In genomic region chr16:11251525-11252481, GRCh38 we compare ENCODE assay signal across 8 cellular contexts. TPM values are rescaled to one million over a fixed set of nuclear protein-coding genes. Genes with fewer than 3 reads are reported as not detected.
DNase-seq lines count a peak whose midpoint lies in the region; ATAC-seq and TF ChIP-seq lines count a peak whose summit lies in the region.

No MANE protein-coding gene starts in this region.

- WGBS in psoas muscle, 3 donors, result 85 to 88% (median 86%) methylated on average over 18 of the region's 18 CpGs

- H3K36me3 ChIP-seq in psoas muscle (ENCODE audit: insufficient read depth in 1 of 2, low read depth in 1 of 2) (no peaks in the 10 kb centered on the region), BE2C (no peaks in the 10 kb centered on the region)

- peaks cover 19% of the 10 kb centered on the region for H3K36me3 Mint-ChIP-seq in activated naive CD4-positive, alpha-beta T cell treated with anti-CD3 and anti-CD28 coated beads, Interleukin-2, amount 50 U/mL, for 24 hours

- H3K4me1 Mint-ChIP-seq in activated naive CD4-positive, alpha-beta T cell treated with anti-CD3 and anti-CD28 coated beads, Interleukin-2, amount 50 U/mL, for 24 hours, result peaks cover 31% of the 10 kb centered on the region

- H3K9me3 ChIP-seq in psoas muscle (no peaks in the 10 kb centered on the region), BE2C (no peaks in the 10 kb centered on the region)

- DNase-seq in AG10803 (ENCODE audit: low read depth) (peak; percentile 61), T follicular helper cell (ENCODE audit: low read depth) (peak; percentile 65), skeletal muscle cell (ENCODE audit: low read depth) (peak; percentile 53), psoas muscle (no peak), NCI-H1694 (lab: John Stamatoyannopoulos, UW) (no peak), BE2C (no peak), ACHN (no peak)

- H3K27me3 Mint-ChIP-seq in activated naive CD4-positive, alpha-beta T cell treated with anti-CD3 and anti-CD28 coated beads, Interleukin-2, amount 50 U/mL, for 24 hours, result no peaks in the 10 kb centered on the region

- H3K4me1 ChIP-seq in psoas muscle, result peaks cover 2% of the 10 kb centered on the region
- no peaks in the 10 kb centered on the region for H3K4me1 ChIP-seq in BE2C

- no peak overlapping the region for H3K4me3 ChIP-seq in AG10803 (ENCODE audit: low read length)
- no peak overlapping the region for H3K4me3 ChIP-seq in skeletal muscle cell (ENCODE audit: low read depth, low read length)
- H3K4me3 ChIP-seq in psoas muscle, result no peak overlapping the region
- H3K4me3 ChIP-seq in BE2C (ENCODE audit: low read depth, low read length), result no peak overlapping the region

- H3K4me3 Mint-ChIP-seq in activated naive CD4-positive, alpha-beta T cell treated with anti-CD3 and anti-CD28 coated beads, Interleukin-2, amount 50 U/mL, for 24 hours, result peak overlapping the region; percentile 93

- H3K27ac ChIP-seq in psoas muscle, result no peak overlapping the region

- in situ Hi-C loops in ACHN (cut with HindIII; ENCODE audit: low pct_ligation_motif_present, low pct_unique_long_range_greater_than_20kb, low sequenced_read_pairs), result no loop called here

- H3K27ac Mint-ChIP-seq in activated naive CD4-positive, alpha-beta T cell treated with anti-CD3 and anti-CD28 coated beads, Interleukin-2, amount 50 U/mL, for 24 hours, result peak overlapping the region; percentile 100

- no peak for TF ChIP-seq CTCF in AG10803 (conservative IDR thresholded peaks at IDR 0.05; ENCODE audit: low read length)
- TF ChIP-seq CTCF in psoas muscle (IDR thresholded peaks at IDR 0.05), result no peak
- no peak for TF ChIP-seq CTCF in BE2C (IDR thresholded peaks at IDR 0.05; ENCODE audit: low read depth, low read length)

- intact Hi-C loops in psoas muscle (cut with DNase I), result no loop called here

- H3K27me3 ChIP-seq in psoas muscle (ENCODE audit: insufficient read depth in 3 of 3, low read length in 2 of 3) (no peaks in the 10 kb centered on the region), BE2C (peaks cover 12% of the 10 kb centered on the region)

- H3K9me3 Mint-ChIP-seq in activated naive CD4-positive, alpha-beta T cell treated with anti-CD3 and anti-CD28 coated beads, Interleukin-2, amount 50 U/mL, for 24 hours, result no peaks in the 10 kb centered on the region

- ATAC-seq in psoas muscle, result no peak

RNA-seq across cellular contexts. Expression of gene SOCS1, which starts 4.2 kb away (rescaled TPM):
- total RNA-seq in psoas muscle, result 1 to 10 TPM in 2 of 4 donors, under 1 TPM in 2; 0.44 to 8.4 (median 1.5) TPM
- polyA plus RNA-seq in psoas muscle, result 10 to 100 TPM in 1 of 3 donors, 1 to 10 TPM in 1, under 1 TPM in 1; 0.72 to 12.6 (median 2.1) TPM
- 0.83 TPM for polyA plus RNA-seq in BE2C (2012; ENCODE audit: insufficient read depth, insufficient read length, low read depth)

RNA-seq across cellular contexts. Expression of gene TNP2, which starts 17.3 kb away (rescaled TPM):
- total RNA-seq in psoas muscle, result not detected
- not detected for polyA plus RNA-seq in psoas muscle
- not detected for polyA plus RNA-seq in BE2C (2012; ENCODE audit: insufficient read depth, insufficient read length, low read depth)

RNA-seq across cellular contexts. Expression of gene PRM3, which starts 21.6 kb away (rescaled TPM):
- total RNA-seq in psoas muscle, result not detected
- not detected for polyA plus RNA-seq in psoas muscle
- not detected for polyA plus RNA-seq in BE2C (2012; ENCODE audit: insufficient read depth, insufficient read length, low read depth)

RNA-seq across cellular contexts. Expression of gene PRM2, which starts 24.5 kb away (rescaled TPM):
- total RNA-seq in psoas muscle, result not detected
- not detected for polyA plus RNA-seq in psoas muscle
- polyA plus RNA-seq in BE2C (2012; ENCODE audit: insufficient read depth, insufficient read length, low read depth), result not detected

RNA-seq across cellular contexts. Expression of gene PRM1, which starts 29.3 kb away (rescaled TPM):
- total RNA-seq in psoas muscle, result not detected
- not detected for polyA plus RNA-seq in psoas muscle
- polyA plus RNA-seq in BE2C (2012; ENCODE audit: insufficient read depth, insufficient read length, low read depth), result not detected

Comparison
In these comparisons a context has a peak if more than half of its experiments do, and no peak if none do; other contexts are left out.
1. DNase-seq: peak in AG10803 (single experiment), T follicular helper cell (single experiment) and skeletal muscle cell (single experiment); none in psoas muscle (0 of 2), NCI-H1694 (single experiment), BE2C (single experiment) and ACHN (single experiment).